Comparison of ENCODE assay signal across 6 cellular contexts in genomic region chr1:228109962-228110488, GRCh38. TPM values are rescaled to one million over a fixed set of nuclear protein-coding genes. Genes with fewer than 3 reads are reported as not detected.
DNase-seq lines count a peak whose midpoint lies in the region; ATAC-seq, FAIRE-seq and TF ChIP-seq lines count a peak whose summit lies in the region.

No MANE protein-coding gene starts in this region.

- peak overlapping the region; percentile 87 for H2AFZ ChIP-seq in keratinocyte (ENCODE audit: control insufficient read depth, low read length)

- dilution Hi-C loops in keratinocyte (cut with MboI; ENCODE audit: extremely low pct_ligation_motif_present, low sequenced_read_pairs) = no loop called here

- H3K4me2 ChIP-seq in keratinocyte (ENCODE audit: control insufficient read depth, extremely low read depth, insufficient read depth, low read depth, low read length) = peak overlapping the region; percentile 85

- H3K27me3 ChIP-seq in SJSA1 (replicated peaks) = no peaks in the 10 kb centered on the region
- H3K27me3 ChIP-seq in keratinocyte (ENCODE audit: control insufficient read depth, extremely low read depth, insufficient read depth, low read length) = no peaks in the 10 kb centered on the region

- H3K9me3 ChIP-seq in SJSA1 (replicated peaks) (no peaks in the 10 kb centered on the region), keratinocyte (ENCODE audit: control insufficient read depth, low read depth, low read length) (no peaks in the 10 kb centered on the region)

- peaks cover 21% of the 10 kb centered on the region for H3K36me3 ChIP-seq in SJSA1
- peaks cover 3 to 14% of the 10 kb centered on the region in 2 experiments for H3K36me3 ChIP-seq in keratinocyte (ENCODE audit: control insufficient read depth in 2 of 2, extremely low read depth in 1 of 2, insufficient read depth in 2 of 2, low read length in 2 of 2)

- H3K9ac ChIP-seq in keratinocyte (ENCODE audit: control insufficient read depth, extremely low read depth, insufficient read depth, low read length) = peak overlapping the region; percentile 92

- TF ChIP-seq CTCF in keratinocyte (optimal IDR thresholded peaks at IDR 0.05 in 1 of 3, IDR thresholded peaks at IDR 0.05 in 1 of 3, conservative IDR thresholded peaks at IDR 0.05 in 1 of 3; ENCODE audit: extremely low read depth in 1 of 3, insufficient read depth in 2 of 3, low read length in 3 of 3) = no peak

- peak overlapping the region; percentile 72 for H3K4me3 ChIP-seq in SJSA1
- peak overlapping the region; percentile 85 to 93 (median 88) for H3K4me3 ChIP-seq in keratinocyte (ENCODE audit: control insufficient read depth in 2 of 3, extremely low read depth in 1 of 3, insufficient read depth in 2 of 3, low read depth in 1 of 3, low read length in 3 of 3)

- H3K27ac ChIP-seq in SJSA1 (peak overlapping the region; percentile 50), keratinocyte (ENCODE audit: control insufficient read depth, insufficient read depth, low read length) (peak overlapping the region; percentile 78)

- FAIRE-seq in GM12892 (lab: Jason Lieb, UNC) (peak; percentile 82), keratinocyte (lab: Jason Lieb, UNC) (no peak)

- no peak for ATAC-seq in GM18498 (IDR thresholded peaks at IDR 0.05; ENCODE audit: unreplicated experiment)
- no peak for ATAC-seq in GM19397 (IDR thresholded peaks at IDR 0.05; ENCODE audit: unreplicated experiment)

- no peaks in the 10 kb centered on the region for H4K20me1 ChIP-seq in keratinocyte (ENCODE audit: control insufficient read depth, extremely low read depth, insufficient read depth, low read length)

- peaks cover 17% of the 10 kb centered on the region for H3K79me2 ChIP-seq in keratinocyte (ENCODE audit: control insufficient read depth, insufficient read depth, low read length)

- no peak for TF ChIP-seq POLR2A in GM12892 (IDR thresholded peaks at IDR 0.05; ENCODE audit: low read depth, low read length)

- H3K4me1 ChIP-seq in SJSA1 (replicated peaks) (peaks cover 11% of the 10 kb centered on the region), keratinocyte (ENCODE audit: control insufficient read depth, extremely low read depth, insufficient read depth, low read length) (peaks cover 12% of the 10 kb centered on the region)

- DNase-seq in GM12892 (ENCODE audit: insufficient read length) (no peak), SJSA1 (ENCODE audit: low read depth in 1 of 2, low spot score in 2 of 2) (no peak), keratinocyte (ENCODE audit: low read depth, low spot score) (no peak), cerebellar nuclear complex (lab: John Stamatoyannopoulos, UW) (no peak)

- no peaks in the 10 kb centered on the region for H3K9me1 ChIP-seq in keratinocyte (ENCODE audit: control insufficient read depth, extremely low read depth, insufficient read depth, low read length)

RNA-seq across cellular contexts. Expression of gene MRPL55, which starts 0.9 kb away (rescaled TPM):
- 25.4 TPM for polyA plus RNA-seq in GM12892 (2012; ENCODE audit: missing spikeins)
- total RNA-seq in SJSA1 (2014; rRNA removed; shearing (Covaris generic)) = 93.4 and 101 TPM in 2 replicates
- polyA plus RNA-seq in keratinocyte = 28.4 to 53.7 TPM (median 49.3 TPM) in 3 replicates
- 23.9 TPM for polyA plus RNA-seq in keratinocyte (2011; ENCODE audit: low read depth)
- 22.0 and 52.1 TPM in 2 replicates for polyA plus RNA-seq in keratinocyte (2011; cell fraction: cytosol; rRNA removed)
- polyA plus RNA-seq in keratinocyte (2011; cell fraction: nucleus; rRNA removed) = 47.4 and 62.3 TPM in 2 replicates
- 34.4 and 51.8 TPM in 2 replicates for polyA plus RNA-seq in keratinocyte (2012; ENCODE audit: low replicate concordance)
- polyA minus RNA-seq in keratinocyte = 19.2 to 36.3 TPM (median 26.1 TPM) in 3 replicates
- 48.9 TPM for polyA minus RNA-seq in keratinocyte (2011; cell fraction: cytosol; rRNA and poly(A)+ RNA removed)
- 9.9 and 18.3 TPM in 2 replicates for polyA minus RNA-seq in keratinocyte (2011; cell fraction: nucleus; rRNA and poly(A)+ RNA removed)

RNA-seq across cellular contexts. Expression of gene C1orf35, which starts 6.9 kb away (rescaled TPM):
- 8.8 TPM for polyA plus RNA-seq in GM12892 (2012; ENCODE audit: missing spikeins)
- 18.7 and 49.2 TPM in 2 replicates for total RNA-seq in SJSA1 (2014; rRNA removed; shearing (Covaris generic))
- polyA plus RNA-seq in keratinocyte = 8.2 to 11.9 TPM (median 10.0 TPM) in 3 replicates
- 8.0 TPM for polyA plus RNA-seq in keratinocyte (2011; ENCODE audit: low read depth)
- polyA plus RNA-seq in keratinocyte (2011; cell fraction: cytosol; rRNA removed) = 4.4 and 10.2 TPM in 2 replicates
- 21.2 and 27.6 TPM in 2 replicates for polyA plus RNA-seq in keratinocyte (2011; cell fraction: nucleus; rRNA removed)
- 12.5 and 16.4 TPM in 2 replicates for polyA plus RNA-seq in keratinocyte (2012; ENCODE audit: low replicate concordance)
- 0.99 to 7.7 TPM (median 1.2 TPM) in 3 replicates for polyA minus RNA-seq in keratinocyte
- 7.7 TPM for polyA minus RNA-seq in keratinocyte (2011; cell fraction: cytosol; rRNA and poly(A)+ RNA removed)
- polyA minus RNA-seq in keratinocyte (2011; cell fraction: nucleus; rRNA and poly(A)+ RNA removed) = 2.4 and 2.8 TPM in 2 replicates

RNA-seq across cellular contexts. Expression of gene ARF1, which starts 27.5 kb away (rescaled TPM):
- polyA plus RNA-seq in GM12892 (2012; ENCODE audit: missing spikeins) = 187 TPM
- 161 and 212 TPM in 2 replicates for total RNA-seq in SJSA1 (2014; rRNA removed; shearing (Covaris generic))
- 295 to 451 TPM (median 325 TPM) in 3 replicates for polyA plus RNA-seq in keratinocyte
- polyA plus RNA-seq in keratinocyte (2011; ENCODE audit: low read depth) = 343 TPM
- polyA plus RNA-seq in keratinocyte (2011; cell fraction: cytosol; rRNA removed) = 346 and 552 TPM in 2 replicates
- polyA plus RNA-seq in keratinocyte (2011; cell fraction: nucleus; rRNA removed) = 224 and 326 TPM in 2 replicates
- polyA plus RNA-seq in keratinocyte (2012; ENCODE audit: low replicate concordance) = 371 and 391 TPM in 2 replicates
- 457 to 846 TPM (median 598 TPM) in 3 replicates for polyA minus RNA-seq in keratinocyte
- polyA minus RNA-seq in keratinocyte (2011; cell fraction: cytosol; rRNA and poly(A)+ RNA removed) = 776 TPM
- polyA minus RNA-seq in keratinocyte (2011; cell fraction: nucleus; rRNA and poly(A)+ RNA removed) = 151 and 170 TPM in 2 replicates

RNA-seq across cellular contexts. Expression of gene GUK1, which starts 30.1 kb away (rescaled TPM):
- 109 TPM for polyA plus RNA-seq in GM12892 (2012; ENCODE audit: missing spikeins)
- total RNA-seq in SJSA1 (2014; rRNA removed; shearing (Covaris generic)) = 307 and 334 TPM in 2 replicates
- polyA plus RNA-seq in keratinocyte = 412 to 877 TPM (median 450 TPM) in 3 replicates
- 259 TPM for polyA plus RNA-seq in keratinocyte (2011; ENCODE audit: low read depth)
- polyA plus RNA-seq in keratinocyte (2011; cell fraction: cytosol; rRNA removed) = 279 and 743 TPM in 2 replicates
- 254 and 303 TPM in 2 replicates for polyA plus RNA-seq in keratinocyte (2011; cell fraction: nucleus; rRNA removed)
- polyA plus RNA-seq in keratinocyte (2012; ENCODE audit: low replicate concordance) = 421 and 447 TPM in 2 replicates
- polyA minus RNA-seq in keratinocyte = 198 to 329 TPM (median 216 TPM) in 3 replicates
- polyA minus RNA-seq in keratinocyte (2011; cell fraction: cytosol; rRNA and poly(A)+ RNA removed) = 557 TPM
- polyA minus RNA-seq in keratinocyte (2011; cell fraction: nucleus; rRNA and poly(A)+ RNA removed) = 106 and 141 TPM in 2 replicates

RNA-seq across cellular contexts. Expression of gene GJC2, which starts 39.7 kb away (rescaled TPM):
- 0.11 TPM for polyA plus RNA-seq in GM12892 (2012; ENCODE audit: missing spikeins)
- 2.0 and 2.3 TPM in 2 replicates for total RNA-seq in SJSA1 (2014; rRNA removed; shearing (Covaris generic))
- polyA plus RNA-seq in keratinocyte = 0.37 to 0.63 TPM (median 0.58 TPM) in 3 replicates
- polyA plus RNA-seq in keratinocyte (2011; ENCODE audit: low read depth) = 0.39 TPM
- polyA plus RNA-seq in keratinocyte (2011; cell fraction: cytosol; rRNA removed) = 0.17 and 0.52 TPM in 2 replicates
- polyA plus RNA-seq in keratinocyte (2011; cell fraction: nucleus; rRNA removed) = 0.56 and 0.79 TPM in 2 replicates
- polyA plus RNA-seq in keratinocyte (2012; ENCODE audit: low replicate concordance) = 0.73 and 0.81 TPM in 2 replicates
- 0.33 to 0.52 TPM (median 0.51 TPM) in 3 replicates for polyA minus RNA-seq in keratinocyte
- polyA minus RNA-seq in keratinocyte (2011; cell fraction: cytosol; rRNA and poly(A)+ RNA removed) = 2.9 TPM
- 0.31 and 1.1 TPM in 2 replicates for polyA minus RNA-seq in keratinocyte (2011; cell fraction: nucleus; rRNA and poly(A)+ RNA removed)
